27 cellular contexts compared by ENCODE assay signal in genomic region chr1:18628511-18628910, GRCh38. TPM values are rescaled to one million over a fixed set of nuclear protein-coding genes. Genes with fewer than 3 reads are reported as not detected.
"Had no signal": no experiment of that assay in that cellular context is flagged by ENCODE, and none has a peak within 500 bp of the region (broad histone marks: within the 10 kb centered on the region; RNA-seq: fewer than 3 reads in every experiment).

No MANE protein-coding gene starts in this region.

- H3K27ac ChIP-seq: adrenal gland, Peyer's patch, RWPE1, SJCRH30, VCaP had no signal

- H3K4me3 Mint-ChIP-seq: activated CD4-positive, alpha-beta memory T cell treated with anti-CD3 and anti-CD28 coated beads for 36 hours; activated CD4-positive, alpha-beta T cell treated with anti-CD3 and anti-CD28 coated beads, Interleukin-2, amount 10 ng/mL, durations not matched to agents 7 days and 5 days; activated naive CD4-positive, alpha-beta T cell treated with anti-CD3 and anti-CD28 coated beads for 36 hours; activated naive CD8-positive, alpha-beta T cell treated with anti-CD3 and anti-CD28 coated beads, Interleukin-2, amount 10 ng/mL, durations not matched to agents 7 days and 5 days; activated T-cell treated with anti-CD3 and anti-CD28 coated beads, Interleukin-2, amount 50 U/mL, for 4 hours had no signal

- H3K4me1 ChIP-seq: adrenal gland, SJCRH30 had no signal

- H3K4me3 ChIP-seq: adrenal gland, MG63, Peyer's patch, SJCRH30 had no signal

- H3K36me3 Mint-ChIP-seq: activated CD4-positive, alpha-beta memory T cell treated with anti-CD3 and anti-CD28 coated beads for 36 hours had no signal

- H3K9ac ChIP-seq: SK-N-SH had no signal

- ATAC-seq: activated T-cell treated with anti-CD3 and anti-CD28 coated beads, Interleukin-2, amount 50 U/mL, for 4 hours had no signal

- H3K36me3 ChIP-seq: adrenal gland, MG63, Peyer's patch, SJCRH30 had no signal

- H3K9me3 ChIP-seq: adrenal gland, MG63, SJCRH30, SK-N-SH had no signal

- DNase-seq: activated CD4-positive, alpha-beta memory T cell treated with anti-CD3 and anti-CD28 coated beads for 36 hours; activated CD4-positive, alpha-beta T cell treated with anti-CD3 and anti-CD28 coated beads, Interleukin-2, amount 10 ng/mL, durations not matched to agents 7 days and 5 days; activated CD4-positive, CD25-positive, alpha-beta regulatory T cell; activated CD8-positive, alpha-beta memory T cell treated with anti-CD3 and anti-CD28 coated beads for 24 hours; activated gamma-delta T cell; activated naive CD4-positive, alpha-beta T cell treated with anti-CD3 and anti-CD28 coated beads for 36 hours; activated naive CD8-positive, alpha-beta T cell treated with anti-CD3 and anti-CD28 coated beads, Interleukin-2, amount 10 ng/mL, durations not matched to agents 7 days and 5 days; activated T-cell treated with anti-CD3 and anti-CD28 coated beads, Interleukin-2, amount 50 U/mL, for 4 hours; adrenal gland; anterior cingulate cortex; caudate nucleus; MG63; MV-4-11; NCI-H1092 treated with DMSO at 0.1 percent for 48 hours; NCI-H1436; NCI-H187; NCI-H2081; NCI-H510A treated with DMSO at 0.1 percent for 48 hours; NCI-H69; Peyer's patch; Right ventricle myocardium superior; SJCRH30; SK-N-SH; T-helper 1 cell had no signal

- H3K27ac Mint-ChIP-seq: activated CD4-positive, alpha-beta memory T cell treated with anti-CD3 and anti-CD28 coated beads for 36 hours; activated CD4-positive, alpha-beta T cell treated with anti-CD3 and anti-CD28 coated beads, Interleukin-2, amount 10 ng/mL, durations not matched to agents 7 days and 5 days; activated naive CD4-positive, alpha-beta T cell treated with anti-CD3 and anti-CD28 coated beads for 36 hours; activated naive CD8-positive, alpha-beta T cell treated with anti-CD3 and anti-CD28 coated beads, Interleukin-2, amount 10 ng/mL, durations not matched to agents 7 days and 5 days had no signal

- H3K4me2 ChIP-seq: SK-N-SH had no signal

- H3K9me3 Mint-ChIP-seq: activated CD4-positive, alpha-beta memory T cell treated with anti-CD3 and anti-CD28 coated beads for 36 hours; activated CD4-positive, alpha-beta T cell treated with anti-CD3 and anti-CD28 coated beads, Interleukin-2, amount 10 ng/mL, durations not matched to agents 7 days and 5 days; activated naive CD4-positive, alpha-beta T cell treated with anti-CD3 and anti-CD28 coated beads for 36 hours; activated naive CD8-positive, alpha-beta T cell treated with anti-CD3 and anti-CD28 coated beads, Interleukin-2, amount 10 ng/mL, durations not matched to agents 7 days and 5 days; activated T-cell treated with anti-CD3 and anti-CD28 coated beads, Interleukin-2, amount 50 U/mL, for 4 hours had no signal

RNA-seq across cellular contexts. Expression of gene PAX7, which starts 2.1 kb away (rescaled TPM):
- total RNA-seq: activated CD4-positive, alpha-beta memory T cell treated with anti-CD3 and anti-CD28 coated beads for 36 hours; activated CD4-positive, alpha-beta T cell treated with anti-CD3 and anti-CD28 coated beads, Interleukin-2, amount 10 ng/mL, durations not matched to agents 7 days and 5 days; activated naive CD4-positive, alpha-beta T cell treated with anti-CD3 and anti-CD28 coated beads for 36 hours; activated naive CD8-positive, alpha-beta T cell treated with anti-CD3 and anti-CD28 coated beads, Interleukin-2, amount 10 ng/mL, durations not matched to agents 7 days and 5 days; activated T-cell treated with anti-CD3 and anti-CD28 coated beads, Interleukin-2, amount 50 U/mL, for 4 hours; adrenal gland; Peyer's patch; Right ventricle myocardium superior; T-helper 2 cell treated with Interferon-gamma antibody and Interleukin-4, amounts not matched to agents 100 ng/mL and 5 ng/mL, for 36 hours had no signal
- polyA plus RNA-seq: adrenal gland, SK-N-SH had no signal
